In genomic region chr1:160954158-160955104, GRCh38 we compare ENCODE assay signal across 8 cellular contexts. TPM values are rescaled to one million over a fixed set of nuclear protein-coding genes. Genes with fewer than 3 reads are reported as not detected.
DNase-seq lines count a peak whose midpoint lies in the region; ATAC-seq and TF ChIP-seq lines count a peak whose summit lies in the region.

ITLN2 (minus strand) TSS chr1:160954809; CDS start chr1:160954741, 68 bp downstream.

- H3K9me3 ChIP-seq in MM.1S (replicated peaks; ENCODE audit: insufficient read depth, low read length): no peaks in the 10 kb centered on the region
- H3K9me3 ChIP-seq in endodermal cell (ENCODE audit: control insufficient read depth, low read length): no peaks in the 10 kb centered on the region
- H3K9me3 ChIP-seq in neural progenitor cell (ENCODE audit: low read depth): no peaks in the 10 kb centered on the region
- H3K9me3 ChIP-seq in gastroesophageal sphincter: no peaks in the 10 kb centered on the region

- H3K4me3 Mint-ChIP-seq in activated CD4-positive, alpha-beta T cell treated with anti-CD3 and anti-CD28 coated beads for 36 hours: no peak within 1 kb of the TSS
- H3K4me3 Mint-ChIP-seq in endodermal cell: no peak within 1 kb of the TSS
- no peak within 1 kb of the TSS for H3K4me3 Mint-ChIP-seq in neural progenitor cell

- no peaks in the 10 kb centered on the region for H3K9me3 Mint-ChIP-seq in activated CD4-positive, alpha-beta T cell treated with anti-CD3 and anti-CD28 coated beads for 36 hours (ENCODE audit: low read depth)
- H3K9me3 Mint-ChIP-seq in endodermal cell: no peaks in the 10 kb centered on the region
- no peaks in the 10 kb centered on the region for H3K9me3 Mint-ChIP-seq in neural progenitor cell

- TF ChIP-seq EP300 in gastroesophageal sphincter (IDR thresholded peaks at IDR 0.05): no peak

- peaks cover 7% of the 10 kb centered on the region; the same call in 1 of the 2 replicates for H3F3A ChIP-seq in MM.1S (ENCODE audit: insufficient read depth, low read length)
- H3F3A ChIP-seq in neural progenitor cell (ENCODE audit: low read depth): no peaks in the 10 kb centered on the region

- H3K4me2 ChIP-seq in MM.1S (ENCODE audit: low read depth, low read length) (no peak within 1 kb of the TSS), neural progenitor cell (no peak within 1 kb of the TSS)

- H3K36me3 ChIP-seq in MM.1S (replicated peaks; ENCODE audit: insufficient read depth, low read length): no peaks in the 10 kb centered on the region
- H3K36me3 ChIP-seq in endodermal cell (ENCODE audit: control insufficient read depth, insufficient read depth, low read length): no peaks in the 10 kb centered on the region
- no peaks in the 10 kb centered on the region for H3K36me3 ChIP-seq in neural progenitor cell
- H3K36me3 ChIP-seq in gastroesophageal sphincter: no peaks in the 10 kb centered on the region

- 78 to 83% methylated on average over 5 to 8 of the region's 8 CpGs for WGBS in endodermal cell (ENCODE audit: insufficient coverage in 1 of 2, insufficient read length in 1 of 2), 2 experiments
- WGBS in gastroesophageal sphincter (ENCODE audit: low coverage in 1 of 2), 2 donors: 17 to 81% methylated on average over 2 to 3 of the region's 8 CpGs

- intact Hi-C loops in activated CD4-positive, alpha-beta T cell treated with anti-CD3 and anti-CD28 coated beads for 36 hours (cut with DNase I, micrococcal nuclease): loop anchor here (1.0 to 5.0 kb wide), 2 partner anchors 177 kb away; no protein-coding TSS in a partner anchor

- H3K4me3 ChIP-seq in MM.1S (ENCODE audit: low read length) (no peak within 1 kb of the TSS), endodermal cell (ENCODE audit: low read length) (no peak within 1 kb of the TSS), neural progenitor cell (no peak within 1 kb of the TSS), gastroesophageal sphincter (no peak within 1 kb of the TSS)

- peak within 1 kb of the TSS; percentile 18 for H2AFZ ChIP-seq in MM.1S (ENCODE audit: low read length)
- peak within 1 kb of the TSS; percentile 58 for H2AFZ ChIP-seq in neural progenitor cell (replicated peaks)

- H3K9ac ChIP-seq in MM.1S (ENCODE audit: low read length) (no peak within 1 kb of the TSS), endodermal cell (ENCODE audit: extremely low read depth, low read length, poor library complexity, severe bottlenecking) (no peak within 1 kb of the TSS), neural progenitor cell (no peak within 1 kb of the TSS)

- TF ChIP-seq POLR2A in gastroesophageal sphincter (IDR thresholded peaks at IDR 0.05): no peak

- H3K27ac Mint-ChIP-seq in activated CD4-positive, alpha-beta T cell treated with anti-CD3 and anti-CD28 coated beads for 36 hours: no peak within 1 kb of the TSS
- H3K27ac Mint-ChIP-seq in endodermal cell (peak within 1 kb of the TSS; percentile 85), neural progenitor cell (no peak within 1 kb of the TSS)

- peaks cover 3% of the 10 kb centered on the region for H3K4me1 Mint-ChIP-seq in activated CD4-positive, alpha-beta T cell treated with anti-CD3 and anti-CD28 coated beads for 36 hours
- H3K4me1 Mint-ChIP-seq in endodermal cell (peaks cover 30% of the 10 kb centered on the region), neural progenitor cell (peaks cover 8% of the 10 kb centered on the region)

- peak; percentile 49 for ATAC-seq in GM18873 (IDR thresholded peaks at IDR 0.05; ENCODE audit: low FRiP score, unreplicated experiment)
- peak; percentile 79 for ATAC-seq in activated CD4-positive, alpha-beta T cell treated with anti-CD3 and anti-CD28 coated beads for 36 hours
- ATAC-seq in HG02938 (IDR thresholded peaks at IDR 0.05; ENCODE audit: unreplicated experiment): no peak
- ATAC-seq in gastroesophageal sphincter: no peak

- H3K79me2 ChIP-seq in MM.1S (ENCODE audit: low read length): no peaks in the 10 kb centered on the region
- no peaks in the 10 kb centered on the region for H3K79me2 ChIP-seq in neural progenitor cell (ENCODE audit: low read depth)

- H3K27me3 Mint-ChIP-seq in activated CD4-positive, alpha-beta T cell treated with anti-CD3 and anti-CD28 coated beads for 36 hours: no peaks in the 10 kb centered on the region
- H3K27me3 Mint-ChIP-seq in endodermal cell (ENCODE audit: insufficient read depth) (no peaks in the 10 kb centered on the region), neural progenitor cell (ENCODE audit: insufficient read depth, low read depth) (peaks cover 10% of the 10 kb centered on the region)

- no peaks in the 10 kb centered on the region for H3K36me3 Mint-ChIP-seq in activated CD4-positive, alpha-beta T cell treated with anti-CD3 and anti-CD28 coated beads for 36 hours (ENCODE audit: low read depth)
- H3K36me3 Mint-ChIP-seq in endodermal cell (ENCODE audit: low read depth) (peaks cover 6% of the 10 kb centered on the region), neural progenitor cell (no peaks in the 10 kb centered on the region)

- peak; percentile 97 for TF ChIP-seq CTCF in MM.1S (IDR thresholded peaks at IDR 0.05; ENCODE audit: low read length)
- peak; percentile 91 for TF ChIP-seq CTCF in endodermal cell (conservative IDR thresholded peaks at IDR 0.05)
- peak; percentile 76 for TF ChIP-seq CTCF in neural progenitor cell (IDR thresholded peaks at IDR 0.05)
- TF ChIP-seq CTCF in gastroesophageal sphincter (IDR thresholded peaks at IDR 0.05): no peak

- H3K27ac ChIP-seq in MM.1S (ENCODE audit: low read length): no peak within 1 kb of the TSS
- H3K27ac ChIP-seq in endodermal cell (ENCODE audit: low read depth, low read length): no peak within 1 kb of the TSS
- no peak within 1 kb of the TSS for H3K27ac ChIP-seq in neural progenitor cell
- no peak within 1 kb of the TSS for H3K27ac ChIP-seq in gastroesophageal sphincter

- H4K20me1 ChIP-seq in MM.1S (ENCODE audit: insufficient read depth, low read length): no peaks in the 10 kb centered on the region
- no peaks in the 10 kb centered on the region for H4K20me1 ChIP-seq in neural progenitor cell (ENCODE audit: low read depth)

- DNase-seq in AML-193 (lab: John Stamatoyannopoulos, UW) (peak; percentile 67 to 77), MM.1S (peak; percentile 78), endodermal cell (peak; percentile 91), neural progenitor cell (ENCODE audit: low spot score) (peak; percentile 78)
- DNase-seq in activated CD4-positive, alpha-beta T cell treated with anti-CD3 and anti-CD28 coated beads for 36 hours: peak; percentile 62

- H3K4me1 ChIP-seq in MM.1S (ENCODE audit: low read length) (peaks cover 24% of the 10 kb centered on the region), endodermal cell (ENCODE audit: control insufficient read depth, insufficient read depth, low read length) (no peaks in the 10 kb centered on the region), neural progenitor cell (no peaks in the 10 kb centered on the region), gastroesophageal sphincter (no peaks in the 10 kb centered on the region)

- no peaks in the 10 kb centered on the region for H3K9me2 ChIP-seq in MM.1S (replicated peaks; ENCODE audit: insufficient read depth, low read length)

- POLR2A ChIA-PET in activated CD4-positive, alpha-beta T cell treated with anti-CD3 and anti-CD28 coated beads for 36 hours (lab: Charles Lee): interaction anchor here (0.5 to 0.8 kb wide), 3 partner anchors 59 to 120 kb away, joined by 3 to 4 read pairs (median 3); no protein-coding TSS in a partner anchor

- CTCF ChIA-PET in activated CD4-positive, alpha-beta T cell treated with anti-CD3 and anti-CD28 coated beads for 36 hours (lab: Charles Lee): interaction anchor here (0.6 to 10.6 kb wide), 35 partner anchors 9 to 280 kb away, joined by 3 to 241 read pairs (median 4); partner anchors contain the start of gene ITLN1

- H3K27me3 ChIP-seq in MM.1S (replicated peaks; ENCODE audit: insufficient read depth, low read length) (no peaks in the 10 kb centered on the region), endodermal cell (ENCODE audit: control insufficient read depth, insufficient read depth, low read length, poor library complexity, severe bottlenecking) (no peaks in the 10 kb centered on the region), neural progenitor cell (no peaks in the 10 kb centered on the region), gastroesophageal sphincter (peaks cover 26% of the 10 kb centered on the region)

RNA-seq across cellular contexts. Expression of gene ITLN2, which starts in this region (rescaled TPM):
- total RNA-seq in activated CD4-positive, alpha-beta T cell treated with anti-CD3 and anti-CD28 coated beads for 36 hours: not detected
- total RNA-seq in endodermal cell (10 to 100 TPM; 20.3 to 29.7 TPM), neural progenitor cell (ENCODE audit: low replicate concordance) (not detected in 2 replicates), gastroesophageal sphincter (not detected)
- polyA plus RNA-seq in endodermal cell (2013, experiment 1 of 2): 10.5 TPM
- 7.9 TPM for polyA plus RNA-seq in endodermal cell (2013, experiment 2 of 2)

Comparison
In these comparisons a context has a peak if more than half of its experiments do, and no peak if none do; other contexts are left out.
1. RNA of gene ITLN2 (total RNA-seq): 20.3 to 29.7 TPM in endodermal cell; not detected in activated CD4-positive, alpha-beta T cell treated with anti-CD3 and anti-CD28 coated beads for 36 hours, not detected in neural progenitor cell and not detected in gastroesophageal sphincter; every median in the first group is over 10 times any median in the second.
2. Peak in DNase-seq and ATAC-seq in activated CD4-positive, alpha-beta T cell treated with anti-CD3 and anti-CD28 coated beads for 36 hours; RNA of the gene not detected or under 1 TPM.
3. Peak in DNase-seq in neural progenitor cell; RNA of the gene not detected or under 1 TPM.
4. CTCF ChIP-seq: peak in MM.1S (single experiment), endodermal cell (single experiment) and neural progenitor cell (single experiment); none in gastroesophageal sphincter (0 of 4).
5. Peak in every context shown above with its lines, with median percentiles within 50 percentile points of each other: DNase-seq.